Comparison of ENCODE assay signal across 1 cellular context in genomic region chr12:79643821-79644220, GRCh38.
A peak's percentile ranks its signal among the peaks of the same experiment; 100 is the strongest.
TF ChIP-seq lines count a peak whose summit lies in the region.

No MANE protein-coding gene starts in this region.

TF ChIP-seq in HepG2, 621 proteins besides CTCF, POLR2A, EP300 and RAD21 (continued from another document and continues in another):
- TF ChIP-seq HNRNPK (IDR thresholded peaks at IDR 0.05; ENCODE audit: low read depth, low read length, poor library complexity, severe bottlenecking): no peak
- no peak for TF ChIP-seq ZNF460 (CRISPR knock-in tag; IDR thresholded peaks at IDR 0.05; ENCODE audit: borderline replicate concordance)
- TF ChIP-seq, protein P1, sequence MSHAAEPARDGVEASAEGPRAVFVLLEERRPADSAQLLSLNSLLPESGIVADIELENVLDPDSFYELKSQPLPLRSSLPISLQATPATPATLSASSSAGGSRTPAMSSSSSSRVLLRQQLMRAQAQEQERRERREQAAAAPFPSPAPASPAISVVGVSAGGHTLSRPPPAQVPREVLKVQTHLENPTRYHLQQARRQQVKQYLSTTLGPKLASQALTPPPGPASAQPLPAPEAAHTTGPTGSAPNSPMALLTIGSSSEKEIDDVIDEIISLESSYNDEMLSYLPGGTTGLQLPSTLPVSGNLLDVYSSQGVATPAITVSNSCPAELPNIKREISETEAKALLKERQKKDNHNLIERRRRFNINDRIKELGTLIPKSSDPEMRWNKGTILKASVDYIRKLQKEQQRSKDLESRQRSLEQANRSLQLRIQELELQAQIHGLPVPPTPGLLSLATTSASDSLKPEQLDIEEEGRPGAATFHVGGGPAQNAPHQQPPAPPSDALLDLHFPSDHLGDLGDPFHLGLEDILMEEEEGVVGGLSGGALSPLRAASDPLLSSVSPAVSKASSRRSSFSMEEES (CRISPR knock-in tag; IDR thresholded peaks at IDR 0.05): no peak
- TF ChIP-seq, protein P2, sequence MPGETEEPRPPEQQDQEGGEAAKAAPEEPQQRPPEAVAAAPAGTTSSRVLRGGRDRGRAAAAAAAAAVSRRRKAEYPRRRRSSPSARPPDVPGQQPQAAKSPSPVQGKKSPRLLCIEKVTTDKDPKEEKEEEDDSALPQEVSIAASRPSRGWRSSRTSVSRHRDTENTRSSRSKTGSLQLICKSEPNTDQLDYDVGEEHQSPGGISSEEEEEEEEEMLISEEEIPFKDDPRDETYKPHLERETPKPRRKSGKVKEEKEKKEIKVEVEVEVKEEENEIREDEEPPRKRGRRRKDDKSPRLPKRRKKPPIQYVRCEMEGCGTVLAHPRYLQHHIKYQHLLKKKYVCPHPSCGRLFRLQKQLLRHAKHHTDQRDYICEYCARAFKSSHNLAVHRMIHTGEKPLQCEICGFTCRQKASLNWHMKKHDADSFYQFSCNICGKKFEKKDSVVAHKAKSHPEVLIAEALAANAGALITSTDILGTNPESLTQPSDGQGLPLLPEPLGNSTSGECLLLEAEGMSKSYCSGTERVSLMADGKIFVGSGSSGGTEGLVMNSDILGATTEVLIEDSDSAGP (CRISPR knock-in tag; IDR thresholded peaks at IDR 0.05; ENCODE audit: borderline replicate concordance): no peak
- TF ChIP-seq TBP (CRISPR knock-in tag; IDR thresholded peaks at IDR 0.05): no peak
- no peak for TF ChIP-seq ZNF615 (CRISPR knock-in tag; IDR thresholded peaks at IDR 0.05; ENCODE audit: borderline replicate concordance)
- no peak for TF ChIP-seq PTBP1 (IDR thresholded peaks at IDR 0.05; ENCODE audit: low read depth, low read length, poor library complexity, severe bottlenecking)
- peak; percentile 14; the same call in 1 of the 2 replicates for TF ChIP-seq SIX4 (CRISPR knock-in tag; IDR thresholded peaks at IDR 0.05)
- no peak for TF ChIP-seq AHR (CRISPR knock-in tag; IDR thresholded peaks at IDR 0.05)
- TF ChIP-seq HDAC2 (CRISPR knock-in tag; IDR thresholded peaks at IDR 0.05): no peak
- no peak for TF ChIP-seq TRIM22 (IDR thresholded peaks at IDR 0.05)
- TF ChIP-seq ZBTB49 (CRISPR knock-in tag; IDR thresholded peaks at IDR 0.05; ENCODE audit: borderline replicate concordance): no peak
- TF ChIP-seq SAP130 (CRISPR knock-in tag; IDR thresholded peaks at IDR 0.05; ENCODE audit: low read depth): peak; percentile 70
- no peak for TF ChIP-seq FOXK1 (CRISPR knock-in tag; IDR thresholded peaks at IDR 0.05; ENCODE audit: borderline replicate concordance, low read depth)
- TF ChIP-seq HMG20B (CRISPR knock-in tag; conservative IDR thresholded peaks at IDR 0.05): no peak
- no peak for TF ChIP-seq PPARG (CRISPR knock-in tag; conservative IDR thresholded peaks at IDR 0.05)
- peak; percentile 71; the same call in 1 of the 2 replicates for TF ChIP-seq NCOR1 (IDR thresholded peaks at IDR 0.05; ENCODE audit: borderline replicate concordance, low read length)
- no peak for TF ChIP-seq ZNF816 (CRISPR knock-in tag; IDR thresholded peaks at IDR 0.05; ENCODE audit: borderline replicate concordance)
- TF ChIP-seq KLF15 (CRISPR knock-in tag; IDR thresholded peaks at IDR 0.05; ENCODE audit: borderline replicate concordance): no peak
- TF ChIP-seq NR2F6 (IDR thresholded peaks at IDR 0.05): 0 out of 2 replicates have a peak, but pooled peaks have one; percentile 24
- no peak for TF ChIP-seq NR2F6 (CRISPR knock-in tag; IDR thresholded peaks at IDR 0.05)
- TF ChIP-seq, protein P3, sequence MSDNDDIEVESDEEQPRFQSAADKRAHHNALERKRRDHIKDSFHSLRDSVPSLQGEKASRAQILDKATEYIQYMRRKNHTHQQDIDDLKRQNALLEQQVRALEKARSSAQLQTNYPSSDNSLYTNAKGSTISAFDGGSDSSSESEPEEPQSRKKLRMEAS (IDR thresholded peaks at IDR 0.05): no peak
- TF ChIP-seq GATAD1 (CRISPR knock-in tag; IDR thresholded peaks at IDR 0.05): no peak
- TF ChIP-seq ZNF543 (CRISPR knock-in tag; IDR thresholded peaks at IDR 0.05): no peak
- peak; percentile 82 for TF ChIP-seq NFIC (IDR thresholded peaks at IDR 0.05; ENCODE audit: low read length)
- no peak for TF ChIP-seq EED (CRISPR knock-in tag; IDR thresholded peaks at IDR 0.05)
- TF ChIP-seq SOX6 (IDR thresholded peaks at IDR 0.05): no peak
- TF ChIP-seq SOX6 (CRISPR knock-in tag; IDR thresholded peaks at IDR 0.05): peak; percentile 84; the same call in 1 of the 2 replicates
- no peak for TF ChIP-seq SIN3B (IDR thresholded peaks at IDR 0.05; ENCODE audit: low read length)
- TF ChIP-seq ZNF569 (CRISPR knock-in tag; IDR thresholded peaks at IDR 0.05; ENCODE audit: borderline replicate concordance): no peak
- peak; percentile 42; the same call in 1 of the 2 replicates for TF ChIP-seq BCL6 (CRISPR knock-in tag; IDR thresholded peaks at IDR 0.05)
- no peak for TF ChIP-seq ZSCAN9 (CRISPR knock-in tag; IDR thresholded peaks at IDR 0.05; ENCODE audit: borderline replicate concordance)
- TF ChIP-seq ZNF557 (CRISPR knock-in tag; IDR thresholded peaks at IDR 0.05): no peak
- no peak for TF ChIP-seq ZNF713 (CRISPR knock-in tag; IDR thresholded peaks at IDR 0.05)
- no peak for TF ChIP-seq GTF2F1 (IDR thresholded peaks at IDR 0.05; ENCODE audit: low read length)
- peak; percentile 58 for TF ChIP-seq NCOA2 (CRISPR knock-in tag; IDR thresholded peaks at IDR 0.05)
- TF ChIP-seq BRD4 (CRISPR knock-in tag; IDR thresholded peaks at IDR 0.05): no peak
- peak; percentile 92 for TF ChIP-seq SOX5 (CRISPR knock-in tag; IDR thresholded peaks at IDR 0.05; ENCODE audit: borderline replicate concordance)
- TF ChIP-seq RFXANK (CRISPR knock-in tag; IDR thresholded peaks at IDR 0.05): no peak
- TF ChIP-seq SP2 (CRISPR knock-in tag; IDR thresholded peaks at IDR 0.05): no peak
- TF ChIP-seq GLMP (CRISPR knock-in tag; IDR thresholded peaks at IDR 0.05; ENCODE audit: borderline replicate concordance): no peak
- TF ChIP-seq ZFP36L2 (CRISPR knock-in tag; IDR thresholded peaks at IDR 0.05): no peak
- TF ChIP-seq FOXA1 (IDR thresholded peaks at IDR 0.05): peak; percentile 94
- peak; percentile 71 for TF ChIP-seq FOXA1 (CRISPR knock-in tag; IDR thresholded peaks at IDR 0.05)
- no peak for TF ChIP-seq NFE2 (CRISPR knock-in tag; IDR thresholded peaks at IDR 0.05)
- TF ChIP-seq WIZ (CRISPR knock-in tag; IDR thresholded peaks at IDR 0.05): no peak
- no peak for TF ChIP-seq ZSCAN5A (CRISPR knock-in tag; IDR thresholded peaks at IDR 0.05; ENCODE audit: borderline replicate concordance)
- TF ChIP-seq MAFF (IDR thresholded peaks at IDR 0.05; ENCODE audit: low read depth, low read length): peak; percentile 27
- TF ChIP-seq MBD4 (IDR thresholded peaks at IDR 0.05; ENCODE audit: borderline replicate concordance, low read length): peak; percentile 37; the same call in 1 of the 2 replicates
- no peak for TF ChIP-seq ZNF281 (CRISPR knock-in tag; IDR thresholded peaks at IDR 0.05; ENCODE audit: borderline replicate concordance)
- TF ChIP-seq, protein P4, sequence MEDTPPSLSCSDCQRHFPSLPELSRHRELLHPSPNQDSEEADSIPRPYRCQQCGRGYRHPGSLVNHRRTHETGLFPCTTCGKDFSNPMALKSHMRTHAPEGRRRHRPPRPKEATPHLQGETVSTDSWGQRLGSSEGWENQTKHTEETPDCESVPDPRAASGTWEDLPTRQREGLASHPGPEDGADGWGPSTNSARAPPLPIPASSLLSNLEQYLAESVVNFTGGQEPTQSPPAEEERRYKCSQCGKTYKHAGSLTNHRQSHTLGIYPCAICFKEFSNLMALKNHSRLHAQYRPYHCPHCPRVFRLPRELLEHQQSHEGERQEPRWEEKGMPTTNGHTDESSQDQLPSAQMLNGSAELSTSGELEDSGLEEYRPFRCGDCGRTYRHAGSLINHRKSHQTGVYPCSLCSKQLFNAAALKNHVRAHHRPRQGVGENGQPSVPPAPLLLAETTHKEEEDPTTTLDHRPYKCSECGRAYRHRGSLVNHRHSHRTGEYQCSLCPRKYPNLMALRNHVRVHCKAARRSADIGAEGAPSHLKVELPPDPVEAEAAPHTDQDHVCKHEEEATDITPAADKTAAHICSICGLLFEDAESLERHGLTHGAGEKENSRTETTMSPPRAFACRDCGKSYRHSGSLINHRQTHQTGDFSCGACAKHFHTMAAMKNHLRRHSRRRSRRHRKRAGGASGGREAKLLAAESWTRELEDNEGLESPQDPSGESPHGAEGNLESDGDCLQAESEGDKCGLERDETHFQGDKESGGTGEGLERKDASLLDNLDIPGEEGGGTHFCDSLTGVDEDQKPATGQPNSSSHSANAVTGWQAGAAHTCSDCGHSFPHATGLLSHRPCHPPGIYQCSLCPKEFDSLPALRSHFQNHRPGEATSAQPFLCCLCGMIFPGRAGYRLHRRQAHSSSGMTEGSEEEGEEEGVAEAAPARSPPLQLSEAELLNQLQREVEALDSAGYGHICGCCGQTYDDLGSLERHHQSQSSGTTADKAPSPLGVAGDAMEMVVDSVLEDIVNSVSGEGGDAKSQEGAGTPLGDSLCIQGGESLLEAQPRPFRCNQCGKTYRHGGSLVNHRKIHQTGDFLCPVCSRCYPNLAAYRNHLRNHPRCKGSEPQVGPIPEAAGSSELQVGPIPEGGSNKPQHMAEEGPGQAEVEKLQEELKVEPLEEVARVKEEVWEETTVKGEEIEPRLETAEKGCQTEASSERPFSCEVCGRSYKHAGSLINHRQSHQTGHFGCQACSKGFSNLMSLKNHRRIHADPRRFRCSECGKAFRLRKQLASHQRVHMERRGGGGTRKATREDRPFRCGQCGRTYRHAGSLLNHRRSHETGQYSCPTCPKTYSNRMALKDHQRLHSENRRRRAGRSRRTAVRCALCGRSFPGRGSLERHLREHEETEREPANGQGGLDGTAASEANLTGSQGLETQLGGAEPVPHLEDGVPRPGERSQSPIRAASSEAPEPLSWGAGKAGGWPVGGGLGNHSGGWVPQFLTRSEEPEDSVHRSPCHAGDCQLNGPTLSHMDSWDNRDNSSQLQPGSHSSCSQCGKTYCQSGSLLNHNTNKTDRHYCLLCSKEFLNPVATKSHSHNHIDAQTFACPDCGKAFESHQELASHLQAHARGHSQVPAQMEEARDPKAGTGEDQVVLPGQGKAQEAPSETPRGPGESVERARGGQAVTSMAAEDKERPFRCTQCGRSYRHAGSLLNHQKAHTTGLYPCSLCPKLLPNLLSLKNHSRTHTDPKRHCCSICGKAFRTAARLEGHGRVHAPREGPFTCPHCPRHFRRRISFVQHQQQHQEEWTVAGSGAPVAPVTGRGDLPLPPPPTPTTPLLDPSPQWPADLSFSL (CRISPR knock-in tag; IDR thresholded peaks at IDR 0.05): no peak
